ENCODE assay signal across 16 cellular contexts in genomic region chr6:44868905-44869304, GRCh38.
DNase-seq lines count a peak whose midpoint lies in the region; ATAC-seq and TF ChIP-seq lines count a peak whose summit lies in the region.
"Had no signal": no experiment of that assay in that cellular context is flagged by ENCODE, and none has a peak within 500 bp of the region (broad histone marks: within the 10 kb centered on the region; RNA-seq: fewer than 3 reads in every experiment).

No MANE protein-coding gene starts in this region.

- intact Hi-C loops in activated CD4-positive, alpha-beta T cell treated with anti-CD3 and anti-CD28 coated beads, Interleukin-2, amount 10 ng/mL, durations not matched to agents 24 days and 14 days (cut with micrococcal nuclease): no loop called here
- intact Hi-C loops in upper lobe of right lung (cut with DNase I): no loop called here

- TF ChIP-seq RAD21 in neural cell (conservative IDR thresholded peaks at IDR 0.05): no peak

- no peak overlapping the region for H2AFZ ChIP-seq in neural cell (ENCODE audit: low read depth, low read length)

- no peaks in the 10 kb centered on the region for H3K9me2 ChIP-seq in neural cell (ENCODE audit: insufficient read depth, low read length)

- no peak overlapping the region for H3K4me2 ChIP-seq in neural cell (ENCODE audit: low read length)

- H3K4me1 ChIP-seq in upper lobe of right lung (no peaks in the 10 kb centered on the region), suprapubic skin (no peaks in the 10 kb centered on the region)
- H3K4me1 ChIP-seq: Caco-2, esophagus squamous epithelium had no signal

- DNase-seq in activated CD4-positive, alpha-beta T cell treated with anti-CD3 and anti-CD28 coated beads, Interleukin-2, amount 10 ng/mL, durations not matched to agents 24 days and 14 days: no peak
- DNase-seq in activated CD4-positive, alpha-beta T cell treated with anti-CD3 and anti-CD28 coated beads for 1 hour: no peak
- no peak for DNase-seq in upper lobe of right lung
- DNase-seq in suprapubic skin (ENCODE audit: low spot score in 2 of 2): no peak
- DNase-seq in kidney tubule cell (ENCODE audit: low spot score): no peak
- DNase-seq: 8988T; Caco-2; esophagus squamous epithelium; KG1; NCI-H2029 treated with DMSO at 0.1 percent for 48 hours; posterior cingulate gyrus; stimulated activated CD4-positive, alpha-beta T cell treated with anti-CD3 and anti-CD28 coated beads, Interleukin-2, amount 100 ng/mL, for 24 hours had no signal

- no peaks in the 10 kb centered on the region for H3F3A ChIP-seq in neural cell (ENCODE audit: insufficient read depth, low read length, poor library complexity, severe bottlenecking)

- H3K27ac Mint-ChIP-seq in activated CD4-positive, alpha-beta T cell treated with anti-CD3 and anti-CD28 coated beads, Interleukin-2, amount 10 ng/mL, durations not matched to agents 24 days and 14 days: peak overlapping the region; percentile 12

- ATAC-seq in GM21619 (IDR thresholded peaks at IDR 0.05; ENCODE audit: unreplicated experiment) (peak; percentile 18), HG03135 (IDR thresholded peaks at IDR 0.05; ENCODE audit: unreplicated experiment) (peak; percentile 18), upper lobe of right lung (no peak)

- no peak for TF ChIP-seq POLR2A in suprapubic skin (IDR thresholded peaks at IDR 0.05)

- H4K20me1 ChIP-seq in neural cell (ENCODE audit: insufficient read depth): no peaks in the 10 kb centered on the region

- no peak overlapping the region for H3K4me3 Mint-ChIP-seq in activated CD4-positive, alpha-beta T cell treated with anti-CD3 and anti-CD28 coated beads, Interleukin-2, amount 10 ng/mL, durations not matched to agents 24 days and 14 days

- H3K4me1 Mint-ChIP-seq in activated CD4-positive, alpha-beta T cell treated with anti-CD3 and anti-CD28 coated beads, Interleukin-2, amount 10 ng/mL, durations not matched to agents 24 days and 14 days: peaks cover 17% of the 10 kb centered on the region

- peak overlapping the region; percentile 10 for H3K27ac ChIP-seq in neural cell (ENCODE audit: low read length)
- H3K27ac ChIP-seq in upper lobe of right lung: no peak overlapping the region
- H3K27ac ChIP-seq in suprapubic skin: no peak overlapping the region
- H3K27ac ChIP-seq: esophagus squamous epithelium had no signal

- no peaks in the 10 kb centered on the region for H3K79me2 ChIP-seq in neural cell (replicated peaks; ENCODE audit: insufficient read depth, low read length)

- peak overlapping the region; percentile 24 for H3K4me3 ChIP-seq in neural cell (ENCODE audit: low read length)
- no peak overlapping the region for H3K4me3 ChIP-seq in upper lobe of right lung
- H3K4me3 ChIP-seq in suprapubic skin: no peak overlapping the region
- H3K4me3 ChIP-seq: esophagus squamous epithelium had no signal

- no peaks in the 10 kb centered on the region for H3K9me3 ChIP-seq in neural cell (ENCODE audit: low read length)
- H3K9me3 ChIP-seq in upper lobe of right lung: no peaks in the 10 kb centered on the region
- H3K9me3 ChIP-seq in suprapubic skin: no peaks in the 10 kb centered on the region
- H3K9me3 ChIP-seq: Caco-2 had no signal

- TF ChIP-seq EP300 in neural cell (conservative IDR thresholded peaks at IDR 0.05; ENCODE audit: poor library complexity, severe bottlenecking) (no peak), suprapubic skin (IDR thresholded peaks at IDR 0.05) (no peak)

- no peak overlapping the region for H3K9ac ChIP-seq in neural cell (ENCODE audit: low read length)

- no peaks in the 10 kb centered on the region for H3K27me3 Mint-ChIP-seq in activated CD4-positive, alpha-beta T cell treated with anti-CD3 and anti-CD28 coated beads, Interleukin-2, amount 10 ng/mL, durations not matched to agents 24 days and 14 days
- H3K27me3 Mint-ChIP-seq: stimulated activated naive CD8-positive, alpha-beta T cell treated with anti-CD3 and anti-CD28 coated beads, Interleukin-15, Interleukin-2, amounts not matched to agents 100 ng/mL and 50 ng/mL, for 24 hours had no signal

- peaks cover 28% of the 10 kb centered on the region for H3K36me3 Mint-ChIP-seq in activated CD4-positive, alpha-beta T cell treated with anti-CD3 and anti-CD28 coated beads, Interleukin-2, amount 10 ng/mL, durations not matched to agents 24 days and 14 days (ENCODE audit: low read depth)

- H3K36me3 ChIP-seq in neural cell (ENCODE audit: insufficient read depth, low read length) (no peaks in the 10 kb centered on the region), upper lobe of right lung (no peaks in the 10 kb centered on the region), suprapubic skin (no peaks in the 10 kb centered on the region)
- H3K36me3 ChIP-seq: esophagus squamous epithelium had no signal

- TF ChIP-seq CTCF in neural cell (IDR thresholded peaks at IDR 0.05; ENCODE audit: poor library complexity, severe bottlenecking) (no peak), upper lobe of right lung (IDR thresholded peaks at IDR 0.05) (no peak), suprapubic skin (IDR thresholded peaks at IDR 0.05) (no peak)

- H3K27me3 ChIP-seq in neural cell (ENCODE audit: insufficient read depth, low read depth, low read length): no peaks in the 10 kb centered on the region
- H3K27me3 ChIP-seq in upper lobe of right lung: no peaks in the 10 kb centered on the region
- no peaks in the 10 kb centered on the region for H3K27me3 ChIP-seq in suprapubic skin
- H3K27me3 ChIP-seq: esophagus squamous epithelium had no signal

- H3K9me3 Mint-ChIP-seq in activated CD4-positive, alpha-beta T cell treated with anti-CD3 and anti-CD28 coated beads, Interleukin-2, amount 10 ng/mL, durations not matched to agents 24 days and 14 days: peaks cover 11% of the 10 kb centered on the region

TF ChIP-seq in neural cell, 6 proteins besides CTCF, POLR2A, EP300 and RAD21:
- TF ChIP-seq SMC3 (conservative IDR thresholded peaks at IDR 0.05; ENCODE audit: poor library complexity): no peak
- TF ChIP-seq, protein P1, sequence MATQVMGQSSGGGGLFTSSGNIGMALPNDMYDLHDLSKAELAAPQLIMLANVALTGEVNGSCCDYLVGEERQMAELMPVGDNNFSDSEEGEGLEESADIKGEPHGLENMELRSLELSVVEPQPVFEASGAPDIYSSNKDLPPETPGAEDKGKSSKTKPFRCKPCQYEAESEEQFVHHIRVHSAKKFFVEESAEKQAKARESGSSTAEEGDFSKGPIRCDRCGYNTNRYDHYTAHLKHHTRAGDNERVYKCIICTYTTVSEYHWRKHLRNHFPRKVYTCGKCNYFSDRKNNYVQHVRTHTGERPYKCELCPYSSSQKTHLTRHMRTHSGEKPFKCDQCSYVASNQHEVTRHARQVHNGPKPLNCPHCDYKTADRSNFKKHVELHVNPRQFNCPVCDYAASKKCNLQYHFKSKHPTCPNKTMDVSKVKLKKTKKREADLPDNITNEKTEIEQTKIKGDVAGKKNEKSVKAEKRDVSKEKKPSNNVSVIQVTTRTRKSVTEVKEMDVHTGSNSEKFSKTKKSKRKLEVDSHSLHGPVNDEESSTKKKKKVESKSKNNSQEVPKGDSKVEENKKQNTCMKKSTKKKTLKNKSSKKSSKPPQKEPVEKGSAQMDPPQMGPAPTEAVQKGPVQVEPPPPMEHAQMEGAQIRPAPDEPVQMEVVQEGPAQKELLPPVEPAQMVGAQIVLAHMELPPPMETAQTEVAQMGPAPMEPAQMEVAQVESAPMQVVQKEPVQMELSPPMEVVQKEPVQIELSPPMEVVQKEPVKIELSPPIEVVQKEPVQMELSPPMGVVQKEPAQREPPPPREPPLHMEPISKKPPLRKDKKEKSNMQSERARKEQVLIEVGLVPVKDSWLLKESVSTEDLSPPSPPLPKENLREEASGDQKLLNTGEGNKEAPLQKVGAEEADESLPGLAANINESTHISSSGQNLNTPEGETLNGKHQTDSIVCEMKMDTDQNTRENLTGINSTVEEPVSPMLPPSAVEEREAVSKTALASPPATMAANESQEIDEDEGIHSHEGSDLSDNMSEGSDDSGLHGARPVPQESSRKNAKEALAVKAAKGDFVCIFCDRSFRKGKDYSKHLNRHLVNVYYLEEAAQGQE (IDR thresholded peaks at IDR 0.05; ENCODE audit: borderline replicate concordance): no peak
- TF ChIP-seq MXI1 (conservative IDR thresholded peaks at IDR 0.05; ENCODE audit: poor library complexity, severe bottlenecking): no peak
- TF ChIP-seq TAF1 (IDR thresholded peaks at IDR 0.05; ENCODE audit: low read depth): no peak
- TF ChIP-seq POLR2AphosphoS5 (IDR thresholded peaks at IDR 0.05): no peak
- no peak for TF ChIP-seq EZH2 (IDR thresholded peaks at IDR 0.05; ENCODE audit: borderline replicate concordance, insufficient read depth, low read length, poor library complexity, severe bottlenecking)
